ENCODE assay signal across 12 cellular contexts in genomic region chr20:62772994-62773858, GRCh38. TPM values are rescaled to one million over a fixed set of nuclear protein-coding genes. Genes with fewer than 3 reads are reported as not detected.
DNase-seq lines count a peak whose midpoint lies in the region; ATAC-seq and TF ChIP-seq lines count a peak whose summit lies in the region.
"Had no signal": no experiment of that assay in that cellular context is flagged by ENCODE, and none has a peak within 500 bp of the region (broad histone marks: within the 10 kb centered on the region; RNA-seq: fewer than 3 reads in every experiment).

No MANE protein-coding gene starts in this region.

- H3K36me3 ChIP-seq in A673 (ENCODE audit: insufficient read depth, low read length, poor library complexity, severe bottlenecking) (no peaks in the 10 kb centered on the region), HEK293 (ENCODE audit: control insufficient read depth in 2 of 2, insufficient read depth in 1 of 2, low read length in 2 of 2) (no peaks in the 10 kb centered on the region)

- ATAC-seq in GM21423 (IDR thresholded peaks at IDR 0.05; ENCODE audit: unreplicated experiment): no peak
- ATAC-seq in activated CD4-positive, CD25-positive, alpha-beta regulatory T cell treated with anti-CD3 and anti-CD28 coated beads, Interleukin-2, amount 50 U/mL, for 24 hours: no peak

- POLR2A ChIA-PET in A673 (lab: Charles Lee; ENCODE audit: low non-redundant PET) (interaction anchor here (0.6 to 0.8 kb wide), 2 partner anchors 22 to 110 kb away, joined by 3 to 14 read pairs; no protein-coding TSS in a partner anchor), HEK293 (lab: Yijun Ruan, JAX) (no interaction called here)

- CTCF ChIA-PET in A673 (lab: Charles Lee): interaction anchor here (0.6 to 1.4 kb wide), 4 partner anchors 9 to 67 kb away, joined by 3 to 9 read pairs (median 6); no protein-coding TSS in a partner anchor
- CTCF ChIA-PET in HEK293 (lab: Yijun Ruan, JAX): interaction anchor here (1.3 to 2.1 kb wide), 3 partner anchors 18 to 105 kb away, joined by 3 to 10 read pairs (median 4); no protein-coding TSS in a partner anchor

- H3K4me3 ChIP-seq in A673 (ENCODE audit: low read depth, low read length, poor library complexity, severe bottlenecking) (peak overlapping the region; percentile 76), HEK293 (ENCODE audit: low read depth, low read length) (no peak overlapping the region)

- H3K27ac ChIP-seq in A673 (ENCODE audit: low read depth, low read length, poor library complexity, severe bottlenecking) (peak overlapping the region; percentile 95), HEK293 (ENCODE audit: extremely low read depth, low read depth, low read length) (no peak overlapping the region)
- H3K27ac ChIP-seq: C4-2B, parathyroid adenoma had no signal

- intact Hi-C loops in A673 (cut with micrococcal nuclease; ENCODE audit: unreplicated experiment): no loop called here

- no peaks in the 10 kb centered on the region for H3K27me3 ChIP-seq in A673 (replicated peaks; ENCODE audit: insufficient read depth, low read depth, low read length, poor library complexity)

- TSS peak; percentile 70 for BruUV-seq in A673 (replicated peaks; lab: Mats Ljungman, UMichigan)

- TF ChIP-seq CTCF in A673 (conservative IDR thresholded peaks at IDR 0.05; ENCODE audit: low read depth, low read length) (no peak), HEK293 (tag by site-specific recombination; IDR thresholded peaks at IDR 0.05) (no peak)

- H3K9me3 ChIP-seq in A673 (ENCODE audit: low read depth, low read length, poor library complexity, severe bottlenecking) (no peaks in the 10 kb centered on the region), HEK293 (ENCODE audit: control insufficient read depth, insufficient read depth, low read depth, low read length) (no peaks in the 10 kb centered on the region)

- H3K4me1 ChIP-seq in A673 (ENCODE audit: insufficient read depth, low read length, poor library complexity, severe bottlenecking): peaks cover 79% of the 10 kb centered on the region
- 0 out of 2 replicates have a peak, but pooled peaks cover 3% of the 10 kb centered on the region for H3K4me1 ChIP-seq in HEK293 (ENCODE audit: control insufficient read depth, insufficient read depth, low read length)

- DNase-seq in A673 (ENCODE audit: low spot score) (peak; percentile 92), amniotic epithelial cell (ENCODE audit: low read depth) (peak; percentile 64), kidney tubule cell (ENCODE audit: low spot score) (peak; percentile 35), NCI-H187 treated with DMSO at 0.1 percent for 48 hours (lab: John Stamatoyannopoulos, UW) (no peak), NCI-H1105 (lab: John Stamatoyannopoulos, UW) (no peak)
- DNase-seq: activated naive CD4-positive, alpha-beta T cell treated with Interleukin-2 at 50 U/mL for 16 hours; effector memory CD4-positive, alpha-beta T cell had no signal

TF ChIP-seq in HEK293, 187 proteins besides CTCF, POLR2A, EP300 and RAD21:
- TF ChIP-seq REST (tag by site-specific recombination; IDR thresholded peaks at IDR 0.05) (0 out of 2 replicates have a peak, but pooled peaks have one; percentile 20), ZNF580 (tag by site-specific recombination; IDR thresholded peaks at IDR 0.05) (no peak)
TF ChIP-seq in HEK293: peak in this region for 1.

RNA-seq across cellular contexts. Expression of gene MRGBP, which starts 23.0 kb away (rescaled TPM):
- total RNA-seq in A673 (2021): 26.5 and 27.9 TPM in 2 replicates

RNA-seq across cellular contexts. Expression of gene OGFR, which starts 31.4 kb away (rescaled TPM):
- total RNA-seq in A673 (2021): 46.1 and 47.7 TPM in 2 replicates

RNA-seq across cellular contexts. Expression of gene COL9A3, which starts 43.6 kb away (rescaled TPM):
- total RNA-seq in A673 (2021): 8.4 and 11.7 TPM in 2 replicates

Comparison
In these comparisons a context has a peak if more than half of its experiments do, and no peak if none do; other contexts are left out.
1. DNase-seq: peak in A673 (single experiment), amniotic epithelial cell (single experiment) and kidney tubule cell (single experiment); none in NCI-H187 treated with DMSO at 0.1 percent for 48 hours (single experiment) and NCI-H1105 (single experiment).